Comparison of ENCODE assay signal across 24 cellular contexts in the genomic region with DNA sequence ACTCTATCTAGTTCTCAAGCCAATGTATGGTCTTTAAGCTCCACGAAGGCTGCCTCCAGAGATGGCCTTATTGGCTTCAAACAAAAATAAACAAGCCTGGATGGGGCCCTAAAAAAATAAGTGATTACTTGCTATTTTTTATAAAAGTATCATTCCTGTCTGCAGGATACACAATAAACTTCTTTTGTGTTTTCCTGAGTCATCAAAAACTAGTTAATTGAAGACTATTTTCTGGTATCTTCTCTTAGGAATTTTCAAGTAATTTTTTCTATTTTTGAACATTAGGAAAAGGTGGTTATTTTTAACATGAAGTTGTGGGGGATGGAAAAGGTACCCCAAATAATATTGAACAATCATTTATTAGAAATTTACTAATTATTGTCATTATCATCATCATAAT.
DNase-seq lines count a peak whose midpoint lies in the region; ATAC-seq, FAIRE-seq and TF ChIP-seq lines count a peak whose summit lies in the region.
"Had no signal": no experiment of that assay in that cellular context is flagged by ENCODE, and none has a peak within 500 bp of the region (broad histone marks: within the 10 kb centered on the region; RNA-seq: fewer than 3 reads in every experiment).

No MANE protein-coding gene starts in this region.

- H3K4me1 ChIP-seq in HepG2 (ENCODE audit: insufficient read depth, low read length): no peaks in the 10 kb centered on the region
- no peaks in the 10 kb centered on the region for H3K4me1 ChIP-seq in right lobe of liver
- no peaks in the 10 kb centered on the region for H3K4me1 ChIP-seq in K562 (replicated peaks in 1 of 2; ENCODE audit: control insufficient read depth in 2 of 2, insufficient read depth in 2 of 2, low read length in 2 of 2)
- no peaks in the 10 kb centered on the region for H3K4me1 ChIP-seq in spleen
- H3K4me1 ChIP-seq: BE2C, BLaER1 had no signal

- H3K4me2 ChIP-seq in HepG2 (ENCODE audit: low read depth, low read length) (no peak overlapping the region), K562 (ENCODE audit: insufficient read depth, low read length) (no peak overlapping the region)
- H3K4me2 ChIP-seq: BLaER1 had no signal

- no peak for TF ChIP-seq POLR2A in HepG2 (IDR thresholded peaks at IDR 0.05; ENCODE audit: insufficient read depth in 1 of 2, low read depth in 2 of 2, low read length in 2 of 2)
- no peak for TF ChIP-seq POLR2A in right lobe of liver (IDR thresholded peaks at IDR 0.05)
- TF ChIP-seq POLR2A in K562 (conservative IDR thresholded peaks at IDR 0.05): no peak
- TF ChIP-seq POLR2A in spleen (IDR thresholded peaks at IDR 0.05): no peak

- H3K27me3 ChIP-seq in HepG2 (ENCODE audit: control insufficient read depth in 1 of 2, insufficient read depth in 2 of 2, low read length in 2 of 2) (no peaks in the 10 kb centered on the region; a peak in 1 of 5 replicates), right lobe of liver (no peaks in the 10 kb centered on the region), K562 (ENCODE audit: control insufficient read depth in 2 of 2, insufficient read depth in 2 of 2, low read length in 2 of 2) (peaks cover 4 to 11% of the 10 kb centered on the region in 2 experiments; a peak in 3 of 5 replicates), spleen (replicated peaks in 1 of 7) (peaks cover 0 to 27% (median 0%) of the 10 kb centered on the region in 7 donors)
- H3K27me3 ChIP-seq: BE2C, BLaER1 had no signal

- H3K27ac ChIP-seq in HepG2 (ENCODE audit: extremely low read length, insufficient read depth, low read length) (no peak overlapping the region), right lobe of liver (no peak overlapping the region), K562 (ENCODE audit: extremely low read depth, low read depth, low read length) (no peak overlapping the region), spleen (no peak overlapping the region)
- H3K27ac ChIP-seq: 22Rv1, BLaER1 had no signal

- H3K9me3 ChIP-seq in HepG2 (ENCODE audit: low read length) (no peaks in the 10 kb centered on the region), right lobe of liver (no peaks in the 10 kb centered on the region), K562 (replicated peaks; ENCODE audit: control insufficient read depth, insufficient read depth, low read depth, low read length) (no peaks in the 10 kb centered on the region), spleen (no peaks in the 10 kb centered on the region)
- H3K9me3 ChIP-seq: BLaER1 had no signal

- no peak for TF ChIP-seq CTCF in HepG2 (CRISPR knock-in tag; IDR thresholded peaks at IDR 0.05)
- TF ChIP-seq CTCF in right lobe of liver (IDR thresholded peaks at IDR 0.05): no peak
- no peak for TF ChIP-seq CTCF in K562 (IDR thresholded peaks at IDR 0.05 in 2 of 3, conservative IDR thresholded peaks at IDR 0.05 in 1 of 3; ENCODE audit: insufficient read depth in 2 of 3, low read depth in 1 of 3, low read length in 3 of 3)
- no peak for TF ChIP-seq CTCF in spleen (IDR thresholded peaks at IDR 0.05 in 8 of 11, conservative IDR thresholded peaks at IDR 0.05 in 3 of 11)

- in situ Hi-C loops in HepG2 (cut with HindIII; ENCODE audit: extremely low pct_ligation_motif_present, low pct_unique_long_range_greater_than_20kb) (no loop called here), K562 (cut with MboI) (no loop called here)

- H3K9ac ChIP-seq in HepG2 (ENCODE audit: insufficient read depth, low read depth, low read length) (no peak overlapping the region), K562 (ENCODE audit: insufficient read depth in 1 of 2, low read depth in 2 of 2, low read length in 2 of 2) (no peak overlapping the region)
- H3K9ac ChIP-seq: BLaER1 had no signal

- BruUV-seq in HepG2 (replicated peaks; lab: Mats Ljungman, UMichigan) (no TSS peak), K562 (replicated peaks; lab: Mats Ljungman, UMichigan) (no TSS peak)

- POLR2A ChIA-PET in HepG2 (lab: Yijun Ruan, JAX): no interaction called here
- POLR2A ChIA-PET in K562 (lab: Yijun Ruan, JAX): no interaction called here

- ATAC-seq in HepG2: no peak
- no peak for ATAC-seq in right lobe of liver
- no peak for ATAC-seq in K562
- ATAC-seq in GM19397 (IDR thresholded peaks at IDR 0.05; ENCODE audit: unreplicated experiment): no peak
- ATAC-seq: GM12878 had no signal

- TF ChIP-seq RAD21 in HepG2 (CRISPR knock-in tag; IDR thresholded peaks at IDR 0.05): no peak
- TF ChIP-seq RAD21 in K562 (CRISPR knock-in tag; conservative IDR thresholded peaks at IDR 0.05 in 1 of 2, IDR thresholded peaks at IDR 0.05 in 1 of 2): no peak

- CTCF ChIA-PET in HepG2 (lab: Yijun Ruan, JAX; ENCODE audit: low intra/inter-chr PET ratio, low total read pairs): no interaction called here
- CTCF ChIA-PET in K562 (lab: Yijun Ruan, JAX; ENCODE audit: low intra/inter-chr PET ratio): no interaction called here

- no peak for DNase-seq in HepG2 (ENCODE audit: low spot score)
- DNase-seq in right lobe of liver: no peak
- no peak for DNase-seq in K562 (ENCODE audit: extremely low read depth in 1 of 4, low spot score in 3 of 4)
- DNase-seq in spleen: no peak
- DNase-seq: ACHN; BE2C; C1 segment of cervical spinal cord; CD4-positive, alpha-beta memory T cell; CD4-positive, CD25-positive, alpha-beta regulatory T cell; CD8-positive, alpha-beta memory T cell; COR-L47; DMS 273 treated with DMSO at 0.1 percent for 48 hours; DMS153; DMS53; DMS79; DND-41; EL; GDM1 had no signal

- H2AFZ ChIP-seq in HepG2 (ENCODE audit: low read length) (no peak overlapping the region), K562 (ENCODE audit: low read depth, low read length) (no peak overlapping the region)

- no peak for TF ChIP-seq EP300 in HepG2 (IDR thresholded peaks at IDR 0.05; ENCODE audit: low read depth in 2 of 2, low read length in 2 of 2)
- no peak for TF ChIP-seq EP300 in HepG2 (CRISPR knock-in tag; IDR thresholded peaks at IDR 0.05; ENCODE audit: borderline replicate concordance)
- no peak for TF ChIP-seq EP300 in K562 (IDR thresholded peaks at IDR 0.05; ENCODE audit: low read length)

- FAIRE-seq in HepG2 (lab: Jason Lieb, UNC): no peak
- no peak for FAIRE-seq in K562 (lab: Jason Lieb, UNC)
- FAIRE-seq: GM12878, GM12892, GM18507 had no signal

- WGBS in HepG2 (ENCODE audit: low lambda C conversion rate): 0% methylated on average over 1 of the region's 1 CpG
- WGBS in right lobe of liver (ENCODE audit: insufficient coverage, low coverage, low lambda C conversion rate, missing lambda C conversion rate): 44% methylated on average over 1 of the region's 1 CpG
- 0% methylated on average over 1 of the region's 1 CpG for WGBS in K562 (ENCODE audit: insufficient coverage, low coverage, missing lambda C conversion rate)
- 30 to 61% (median 50%) methylated on average over 1 of the region's 1 CpG for WGBS in spleen, 5 donors

- H3K4me3 ChIP-seq in HepG2 (replicated peaks in 1 of 3; ENCODE audit: insufficient read depth in 1 of 3, low read depth in 2 of 3, low read length in 3 of 3) (no peak overlapping the region), right lobe of liver (no peak overlapping the region), K562 (no peak overlapping the region), spleen (no peak overlapping the region)
- H3K4me3 ChIP-seq: BLaER1, GM12878 had no signal

- intact Hi-C loops in HepG2 (cut with micrococcal nuclease; ENCODE audit: unreplicated experiment) (no loop called here), right lobe of liver (cut with DNase I) (no loop called here), K562 (cut with micrococcal nuclease) (no loop called here), spleen (cut with DNase I; ENCODE audit: low total_unique reads) (no loop called here)

- H3K9me1 ChIP-seq in K562 (ENCODE audit: control insufficient read depth, insufficient read depth, low read length): no peaks in the 10 kb centered on the region

- no peaks in the 10 kb centered on the region for H3K36me3 ChIP-seq in HepG2 (replicated peaks in 1 of 2; ENCODE audit: control insufficient read depth in 1 of 2, insufficient read depth in 2 of 2, low read length in 2 of 2)
- H3K36me3 ChIP-seq in right lobe of liver: no peaks in the 10 kb centered on the region
- H3K36me3 ChIP-seq in K562 (ENCODE audit: control insufficient read depth, insufficient read depth, low read length): no peaks in the 10 kb centered on the region
- H3K36me3 ChIP-seq in spleen: no peaks in the 10 kb centered on the region
- H3K36me3 ChIP-seq: BE2C, BLaER1 had no signal

- H4K20me1 ChIP-seq in HepG2 (ENCODE audit: insufficient read depth, low read length) (no peaks in the 10 kb centered on the region), K562 (replicated peaks; ENCODE audit: control insufficient read depth, insufficient read depth, low read length) (no peaks in the 10 kb centered on the region; the same call in 1 of the 2 replicates)
- H4K20me1 ChIP-seq: BLaER1 had no signal

- H3K79me2 ChIP-seq in HepG2 (ENCODE audit: insufficient read depth, low read length): no peaks in the 10 kb centered on the region
- no peaks in the 10 kb centered on the region for H3K79me2 ChIP-seq in K562 (ENCODE audit: control insufficient read depth, insufficient read depth, low read length)

TF ChIP-seq in HepG2, 621 proteins besides CTCF, POLR2A, EP300 and RAD21 (continues in another document):
- TF ChIP-seq ZSCAN31 (CRISPR knock-in tag; IDR thresholded peaks at IDR 0.05; ENCODE audit: low read depth): no peak

TF ChIP-seq in K562, 482 proteins besides CTCF, POLR2A, EP300 and RAD21:
- TF ChIP-seq SRSF3 (IDR thresholded peaks at IDR 0.05; ENCODE audit: insufficient read depth, low read length) (no peak), MAFF (IDR thresholded peaks at IDR 0.05; ENCODE audit: low read length) (peak; percentile 74), NFE2 (IDR thresholded peaks at IDR 0.05; ENCODE audit: low read depth) (no peak), MAFK (IDR thresholded peaks at IDR 0.05; ENCODE audit: low read length) (peak; percentile 71), ZNF316 (IDR thresholded peaks at IDR 0.05) (peak; percentile 87), MAFG (tag; conservative IDR thresholded peaks at IDR 0.05) (peak; percentile 66), C11orf30 (IDR thresholded peaks at IDR 0.05; ENCODE audit: low read depth) (peak; percentile 73)
